22 cellular contexts compared by ENCODE assay signal in genomic region chr2:198731842-198732421, GRCh38.
"Had no signal": no experiment of that assay in that cellular context is flagged by ENCODE, and none has a peak within 500 bp of the region (broad histone marks: within the 10 kb centered on the region; RNA-seq: fewer than 3 reads in every experiment).

No MANE protein-coding gene starts in this region.

- H3K36me3 ChIP-seq: adrenal gland, gastrocnemius medialis, left ventricle myocardium inferior, thoracic aorta, upper lobe of left lung had no signal

- H3K36me3 Mint-ChIP-seq: activated naive CD4-positive, alpha-beta T cell treated with anti-CD3 and anti-CD28 coated beads, Interleukin-2, amount 50 U/mL, for 72 hours; stimulated activated naive B cell treated with anti-CD40 and anti-IgM and Interleukin-4, amounts not matched to agents 10 μg/mL and 1 μg/mL and 100 μg/mL, for 72 hours had no signal

- H3K27ac Mint-ChIP-seq: activated CD4-positive, alpha-beta T cell treated with anti-CD3 and anti-CD28 coated beads for 36 hours; activated naive CD4-positive, alpha-beta T cell treated with anti-CD3 and anti-CD28 coated beads, Interleukin-2, amount 50 U/mL, for 72 hours; activated T-helper 1 cell treated with anti-CD3 and anti-CD28 coated beads, Interleukin-12 subunit alpha, Interleukin-12 subunit beta, Interleukin-2, Interleukin-4 antibody, amounts not matched to agents 30 ng/mL and 10 ng/mL and 1 ng/mL, durations not matched to agents 14 hours and 24 hours and 36 hours; endodermal cell; nephron; stimulated activated naive B cell treated with anti-CD40 and anti-IgM and Interleukin-4, amounts not matched to agents 10 μg/mL and 1 μg/mL and 100 μg/mL, for 72 hours had no signal

- H3K27me3 ChIP-seq: adrenal gland, gastrocnemius medialis, upper lobe of left lung had no signal

- H3K27ac ChIP-seq: adrenal gland, dorsolateral prefrontal cortex, epithelial cell of prostate, gastrocnemius medialis, left ventricle myocardium inferior, thoracic aorta, upper lobe of left lung had no signal

- DNase-seq: activated CD4-positive, alpha-beta T cell treated with anti-CD3 and anti-CD28 coated beads for 36 hours; activated CD4-positive, alpha-beta T cell treated with anti-CD3 and anti-CD28 coated beads, Interleukin-2, amount 50 U/mL, for 48 hours; activated gamma-delta T cell treated with Interleukin-2 at 50 U/mL for 16 hours; activated T-cell treated with anti-CD3 and anti-CD28 coated beads for 4 hours; adrenal gland; caudate nucleus; dorsolateral prefrontal cortex; endodermal cell; gastrocnemius medialis; head of caudate nucleus; left ventricle myocardium inferior; mammary epithelial cell; midbrain; occipital lobe; retina; stimulated activated naive B cell treated with anti-CD40 and anti-IgM and Interleukin-4, amounts not matched to agents 10 μg/mL and 1 μg/mL and 100 μg/mL, for 72 hours; upper lobe of left lung had no signal

- H3K9me3 Mint-ChIP-seq: activated T-helper 1 cell treated with anti-CD3 and anti-CD28 coated beads, Interleukin-12 subunit alpha, Interleukin-12 subunit beta, Interleukin-2, Interleukin-4 antibody, amounts not matched to agents 30 ng/mL and 10 ng/mL and 1 ng/mL, durations not matched to agents 14 hours and 24 hours and 36 hours; endodermal cell; nephron had no signal

- H3K9me3 ChIP-seq: adrenal gland, gastrocnemius medialis, left ventricle myocardium inferior, thoracic aorta, upper lobe of left lung had no signal

- H3K4me1 ChIP-seq: adrenal gland, gastrocnemius medialis, left ventricle myocardium inferior, upper lobe of left lung had no signal

- ATAC-seq: activated CD4-positive, alpha-beta T cell treated with anti-CD3 and anti-CD28 coated beads for 36 hours; activated naive CD4-positive, alpha-beta T cell treated with anti-CD3 and anti-CD28 coated beads, Interleukin-2, amount 50 U/mL, for 72 hours; gastrocnemius medialis; stimulated activated naive B cell treated with anti-CD40 and anti-IgM and Interleukin-4, amounts not matched to agents 10 μg/mL and 1 μg/mL and 100 μg/mL, for 72 hours had no signal

- H3K4me3 ChIP-seq: adrenal gland, dorsolateral prefrontal cortex, gastrocnemius medialis, left ventricle myocardium inferior, thoracic aorta, upper lobe of left lung had no signal

- H3K27me3 Mint-ChIP-seq: stimulated activated naive B cell treated with anti-CD40 and anti-IgM and Interleukin-4, amounts not matched to agents 10 μg/mL and 1 μg/mL and 100 μg/mL, for 72 hours had no signal

- H3K4me3 Mint-ChIP-seq: activated CD4-positive, alpha-beta T cell treated with anti-CD3 and anti-CD28 coated beads for 36 hours; activated T-helper 1 cell treated with anti-CD3 and anti-CD28 coated beads, Interleukin-12 subunit alpha, Interleukin-12 subunit beta, Interleukin-2, Interleukin-4 antibody, amounts not matched to agents 30 ng/mL and 10 ng/mL and 1 ng/mL, durations not matched to agents 14 hours and 24 hours and 36 hours; endodermal cell; nephron; stimulated activated naive B cell treated with anti-CD40 and anti-IgM and Interleukin-4, amounts not matched to agents 10 μg/mL and 1 μg/mL and 100 μg/mL, for 72 hours had no signal

- H3K4me1 Mint-ChIP-seq: activated CD4-positive, alpha-beta T cell treated with anti-CD3 and anti-CD28 coated beads for 36 hours; endodermal cell; stimulated activated naive B cell treated with anti-CD40 and anti-IgM and Interleukin-4, amounts not matched to agents 10 μg/mL and 1 μg/mL and 100 μg/mL, for 72 hours had no signal
